ENCODE assay signal across 21 cellular contexts in the genomic region with DNA sequence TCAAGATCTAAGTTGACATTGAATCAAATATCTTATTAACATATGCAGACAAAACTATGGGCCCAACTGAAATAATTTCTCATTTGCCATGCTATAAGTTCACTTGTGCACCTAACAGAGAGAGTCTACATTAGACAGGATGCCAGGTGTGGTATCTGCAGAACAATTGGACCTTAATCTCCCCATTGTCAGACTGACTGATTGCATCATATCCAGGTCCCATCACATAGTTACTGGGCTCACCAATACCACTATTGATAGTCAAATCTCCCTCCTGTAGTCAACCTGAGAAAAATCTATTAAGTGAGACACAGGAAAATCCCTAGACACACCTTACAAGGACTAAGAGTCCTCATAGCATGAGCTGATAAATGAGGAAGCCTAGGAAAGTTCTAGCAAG.
A peak's percentile ranks its signal among the peaks of the same experiment; 100 is the strongest.
DNase-seq lines count a peak whose midpoint lies in the region; ATAC-seq, FAIRE-seq and TF ChIP-seq lines count a peak whose summit lies in the region.
"Had no signal": no experiment of that assay in that cellular context is flagged by ENCODE, and none has a peak within 500 bp of the region (broad histone marks: within the 10 kb centered on the region; RNA-seq: fewer than 3 reads in every experiment).

No MANE protein-coding gene starts in this region.

- H3K36me3 ChIP-seq in HepG2 (replicated peaks in 1 of 2; ENCODE audit: control insufficient read depth in 1 of 2, insufficient read depth in 2 of 2, low read length in 2 of 2) (no peaks in the 10 kb centered on the region), right lobe of liver (no peaks in the 10 kb centered on the region), KOPT-K1 (ENCODE audit: insufficient read depth, low read length) (no peaks in the 10 kb centered on the region), H1 (ENCODE audit: control insufficient read depth in 2 of 4, insufficient read depth in 4 of 4, low read length in 3 of 4) (no peaks in the 10 kb centered on the region), thyroid gland (no peaks in the 10 kb centered on the region)

- H2BK120ac ChIP-seq in H1 (replicated peaks; ENCODE audit: low read depth, low read length), result no peak overlapping the region

- H3K23me2 ChIP-seq in H1 (ENCODE audit: low read depth, low read length), result peaks cover 2% of the 10 kb centered on the region; the same call in 1 of the 2 replicates

- H3K79me1 ChIP-seq in H1 (ENCODE audit: low read depth, low read length), result no peaks in the 10 kb centered on the region

- H3K56ac ChIP-seq in H1 (replicated peaks; ENCODE audit: insufficient read length, low read depth, low read length), result no peak overlapping the region

- no peak overlapping the region for H2AFZ ChIP-seq in HepG2 (ENCODE audit: low read length)
- peak overlapping the region; percentile 90 for H2AFZ ChIP-seq in H1 (ENCODE audit: low read length)

- no peak overlapping the region for H3K23ac ChIP-seq in H1 (ENCODE audit: insufficient read length)

- TF ChIP-seq RAD21 in HepG2 (CRISPR knock-in tag; IDR thresholded peaks at IDR 0.05) (no peak), H1 (IDR thresholded peaks at IDR 0.05 in 1 of 2, conservative IDR thresholded peaks at IDR 0.05 in 1 of 2; ENCODE audit: low read depth in 2 of 2, low read length in 2 of 2) (no peak)

- no peak overlapping the region for H4K8ac ChIP-seq in H1 (ENCODE audit: extremely low read depth, insufficient read depth, low read length)

- H3K79me2 ChIP-seq in HepG2 (ENCODE audit: insufficient read depth, low read length) (no peaks in the 10 kb centered on the region), H1 (ENCODE audit: control insufficient read depth in 1 of 2, insufficient read depth in 2 of 2, low read length in 2 of 2) (no peaks in the 10 kb centered on the region)

- in situ Hi-C loops in HepG2 (cut with HindIII; ENCODE audit: extremely low pct_ligation_motif_present, low pct_unique_long_range_greater_than_20kb), result no loop called here

- H4K5ac ChIP-seq in H1 (ENCODE audit: insufficient read length, low read depth, low read length), result no peak overlapping the region

- no peak overlapping the region for H3K14ac ChIP-seq in H1 (ENCODE audit: insufficient read length)

- POLR2A ChIA-PET in HepG2 (lab: Yijun Ruan, JAX) (interaction anchor here (1.2 kb wide), 1 partner anchor 8 kb away, joined by 3 read pairs; no protein-coding TSS in a partner anchor), H1 (lab: Charles Lee; ENCODE audit: partially characterized antibody) (no interaction called here)

- CTCF ChIA-PET in HepG2 (lab: Yijun Ruan, JAX; ENCODE audit: low intra/inter-chr PET ratio, low total read pairs) (no interaction called here), H1 (lab: Charles Lee; ENCODE audit: partially characterized antibody) (interaction anchor here (0.6 to 3.5 kb wide), 2 partner anchors 8 to 388 kb away, joined by 3 to 19 read pairs; no protein-coding TSS in a partner anchor)

- H2BK5ac ChIP-seq in H1 (ENCODE audit: low read depth, low read length), result no peak overlapping the region

- no peak for TF ChIP-seq POLR2A in HepG2 (IDR thresholded peaks at IDR 0.05; ENCODE audit: insufficient read depth in 1 of 2, low read depth in 2 of 2, low read length in 2 of 2)
- TF ChIP-seq POLR2A in right lobe of liver (IDR thresholded peaks at IDR 0.05), result no peak
- TF ChIP-seq POLR2A in H1 (IDR thresholded peaks at IDR 0.05; ENCODE audit: control extremely low read depth in 1 of 2, low read depth in 2 of 2, low read length in 2 of 2), result no peak
- TF ChIP-seq POLR2A in thyroid gland (IDR thresholded peaks at IDR 0.05), result no peak

- no peak for ATAC-seq in HepG2
- no peak for ATAC-seq in right lobe of liver
- ATAC-seq in GM19467 (IDR thresholded peaks at IDR 0.05; ENCODE audit: unreplicated experiment), result no peak
- ATAC-seq: A549 had no signal

- H3K4me2 ChIP-seq in HepG2 (ENCODE audit: low read depth, low read length) (no peak overlapping the region), H1 (ENCODE audit: insufficient read depth in 1 of 2, low read depth in 2 of 2, low read length in 2 of 2) (peak overlapping the region in 1 of 2 experiments; percentile 12; a peak in 1 of 4 replicates)
- H3K4me2 ChIP-seq: A549 had no signal

- no peak overlapping the region for H3K18ac ChIP-seq in H1 (ENCODE audit: extremely low read depth, low read length)

- H3K27me3 ChIP-seq in HepG2 (ENCODE audit: control insufficient read depth in 1 of 2, insufficient read depth in 2 of 2, low read length in 2 of 2) (peaks cover 0 to 15% of the 10 kb centered on the region in 2 experiments; a peak in 1 of 5 replicates), right lobe of liver (no peaks in the 10 kb centered on the region), H1 (replicated peaks in 1 of 4; ENCODE audit: control insufficient read depth in 3 of 4, extremely low read depth in 1 of 4, insufficient read depth in 3 of 4, low read length in 3 of 4) (no peaks in the 10 kb centered on the region), thyroid gland (no peaks in the 10 kb centered on the region)

- DNase-seq in HepG2 (ENCODE audit: low spot score) (no peak), right lobe of liver (no peak), H1 (ENCODE audit: low read depth in 1 of 2, low spot score in 2 of 2) (no peak), thyroid gland (no peak), hippocampal formation (lab: John Stamatoyannopoulos, UW) (no peak)
- DNase-seq: AML-193; Caco-2; CD4-positive, alpha-beta T cell; DMS79; GDM1; HCEC 1CT had no signal

- no peak overlapping the region for H3K4ac ChIP-seq in H1 (replicated peaks; ENCODE audit: insufficient read length, low read depth, low read length)

- no peaks in the 10 kb centered on the region for H4K20me1 ChIP-seq in HepG2 (ENCODE audit: insufficient read depth, low read length)
- H4K20me1 ChIP-seq in H1 (replicated peaks in 1 of 2; ENCODE audit: control insufficient read depth in 1 of 2, insufficient read depth in 2 of 2, low read length in 2 of 2), result peaks cover 0 to 3% of the 10 kb centered on the region in 2 experiments

- H2BK12ac ChIP-seq in H1 (ENCODE audit: low read depth, low read length), result no peak overlapping the region

- intact Hi-C loops in HepG2 (cut with micrococcal nuclease; ENCODE audit: unreplicated experiment) (no loop called here), right lobe of liver (cut with DNase I) (no loop called here), thyroid gland (cut with DNase I) (loop anchor here (10.0 kb wide), 1 partner anchor 120 kb away; no protein-coding TSS in a partner anchor)

- H3K9me3 ChIP-seq in HepG2 (ENCODE audit: low read length), result no peaks in the 10 kb centered on the region
- H3K9me3 ChIP-seq in right lobe of liver, result no peaks in the 10 kb centered on the region
- H3K9me3 ChIP-seq in KOPT-K1 (ENCODE audit: insufficient read depth, low read length, poor library complexity, severe bottlenecking), result no peaks in the 10 kb centered on the region
- no peaks in the 10 kb centered on the region for H3K9me3 ChIP-seq in H1 (ENCODE audit: insufficient read depth in 2 of 2, low read depth in 1 of 2, low read length in 1 of 2)
- H3K9me3 ChIP-seq in thyroid gland, result no peaks in the 10 kb centered on the region
- H3K9me3 ChIP-seq: A549, Caco-2 had no signal

- no peak overlapping the region for H4K91ac ChIP-seq in H1 (replicated peaks; ENCODE audit: insufficient read length, low read length)

- BruUV-seq in HepG2 (replicated peaks; lab: Mats Ljungman, UMichigan), result no TSS peak

- H3K9ac ChIP-seq in HepG2 (ENCODE audit: insufficient read depth, low read depth, low read length) (no peak overlapping the region), H1 (replicated peaks in 1 of 4; ENCODE audit: extremely low read depth in 1 of 4, low read depth in 3 of 4, low read length in 3 of 4) (no peak overlapping the region)

- H3K27ac ChIP-seq in HepG2 (ENCODE audit: extremely low read length, insufficient read depth, low read length) (no peak overlapping the region), right lobe of liver (no peak overlapping the region), KOPT-K1 (ENCODE audit: low read depth, low read length, poor library complexity, severe bottlenecking) (peak overlapping the region; percentile 52), H1 (ENCODE audit: low read depth, low read length) (no peak overlapping the region), thyroid gland (no peak overlapping the region)
- H3K27ac ChIP-seq: 22Rv1, A549, C4-2B, HL-60 had no signal

- H3K4me1 ChIP-seq in HepG2 (ENCODE audit: insufficient read depth, low read length) (no peaks in the 10 kb centered on the region), right lobe of liver (no peaks in the 10 kb centered on the region), H1 (replicated peaks in 1 of 4; ENCODE audit: control insufficient read depth in 3 of 4, insufficient read depth in 4 of 4, low read length in 3 of 4) (peaks cover 2 to 7% (median 4%) of the 10 kb centered on the region in 4 experiments; a peak in 3 of 7 replicates), thyroid gland (no peaks in the 10 kb centered on the region)
- H3K4me1 ChIP-seq: A549, Caco-2 had no signal

- H2BK15ac ChIP-seq in H1 (ENCODE audit: low read length), result no peak overlapping the region

- no peak overlapping the region for H2BK20ac ChIP-seq in H1 (ENCODE audit: low read length)

- H3K4me3 ChIP-seq in HepG2 (replicated peaks in 1 of 3; ENCODE audit: insufficient read depth in 1 of 3, low read depth in 2 of 3, low read length in 3 of 3), result no peak overlapping the region
- H3K4me3 ChIP-seq in right lobe of liver, result no peak overlapping the region
- no peak overlapping the region; a peak in 1 of 8 replicates for H3K4me3 ChIP-seq in H1 (ENCODE audit: extremely low read depth in 1 of 4, insufficient read depth in 2 of 4, low read depth in 3 of 4, low read length in 4 of 4)
- H3K4me3 ChIP-seq in thyroid gland (replicated peaks in 1 of 3), result no peak overlapping the region
- H3K4me3 ChIP-seq: A549 had no signal

- FAIRE-seq in HepG2 (lab: Jason Lieb, UNC), result no peak
- FAIRE-seq in H1 (lab: Jason Lieb, UNC), result no peak
- FAIRE-seq: A549, D721Med, GM12892, GM18507, H54 had no signal

- no peak for TF ChIP-seq EP300 in HepG2 (IDR thresholded peaks at IDR 0.05; ENCODE audit: low read depth in 2 of 2, low read length in 2 of 2)
- TF ChIP-seq EP300 in HepG2 (CRISPR knock-in tag; IDR thresholded peaks at IDR 0.05; ENCODE audit: borderline replicate concordance), result no peak
- TF ChIP-seq EP300 in H1 (IDR thresholded peaks at IDR 0.05; ENCODE audit: borderline replicate concordance in 1 of 2, low read depth in 2 of 2, low read length in 2 of 2), result no peak

- no peak overlapping the region for H2AK5ac ChIP-seq in H1 (ENCODE audit: low read depth, low read length)

- TF ChIP-seq CTCF in HepG2 (CRISPR knock-in tag; IDR thresholded peaks at IDR 0.05) (no peak), right lobe of liver (IDR thresholded peaks at IDR 0.05) (no peak), H1 (IDR thresholded peaks at IDR 0.05; ENCODE audit: control extremely low read depth in 1 of 3, insufficient read depth in 1 of 3, low read depth in 1 of 3, low read length in 3 of 3) (no peak), thyroid gland (IDR thresholded peaks at IDR 0.05) (no peak)

TF ChIP-seq in H1, 55 proteins besides CTCF, POLR2A, EP300 and RAD21:
- no peak for TF ChIP-seq TAF7 (optimal IDR thresholded peaks at IDR 0.05; ENCODE audit: borderline replicate concordance, low read depth, low read length)
- TF ChIP-seq CEBPB (IDR thresholded peaks at IDR 0.05; ENCODE audit: low read depth, low read length), result peak; percentile 70
TF ChIP-seq in H1: peak in this region for 1.

Comparison
In these comparisons a context has a peak if more than half of its experiments do, and no peak if none do; other contexts are left out.
1. Of the 41 proteins assayed by ChIP-seq in both HepG2 and H1: peak only in HepG2: none; only in H1: none; in both: CEBPB; in neither: 40.